2 cellular contexts compared by ENCODE assay signal in the genomic region with DNA sequence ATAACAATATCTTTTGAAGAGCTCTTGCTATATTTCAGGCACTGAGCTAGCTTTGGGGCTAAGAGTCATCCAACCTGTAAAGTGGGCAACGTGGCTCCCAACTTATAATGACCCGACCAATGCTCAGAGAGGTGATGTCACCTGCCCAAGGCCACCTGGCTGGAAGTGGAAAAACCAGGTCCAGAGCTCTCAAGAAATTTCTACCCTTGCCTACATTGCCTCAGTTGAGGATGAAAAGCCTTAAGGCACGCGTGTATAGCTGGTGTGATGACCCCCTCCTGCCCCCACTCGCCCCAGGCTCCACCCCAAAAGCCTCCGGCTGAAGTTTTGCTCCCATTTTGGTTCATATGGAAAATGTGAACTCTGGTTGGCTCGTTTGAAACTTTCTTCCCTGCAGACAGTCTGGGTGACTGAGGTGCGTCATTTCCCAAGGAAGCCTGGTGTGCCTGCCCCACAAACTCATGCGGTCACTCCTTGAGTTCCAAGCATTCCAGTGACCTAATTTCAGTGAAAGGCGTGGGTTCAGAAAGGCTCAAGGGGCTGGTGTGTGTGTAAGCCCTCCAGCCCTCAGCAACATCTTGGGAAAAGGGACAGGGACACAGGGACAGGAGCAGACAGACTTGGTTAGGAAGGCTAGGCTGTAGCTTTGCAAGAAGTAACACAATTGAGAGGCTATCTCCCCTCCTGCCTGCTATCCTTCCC.
TF ChIP-seq lines count a peak whose summit lies in the region.

No MANE protein-coding gene starts in this region.

TF ChIP-seq in HCT116, 20 proteins besides CTCF, POLR2A, EP300 and RAD21:
- TF ChIP-seq EZH2phosphoT487 (IDR thresholded peaks at IDR 0.05; ENCODE audit: borderline replicate concordance) (no peak), SP1 (IDR thresholded peaks at IDR 0.05; ENCODE audit: low read depth) (peak; percentile 63), EGR1 (IDR thresholded peaks at IDR 0.05; ENCODE audit: low read depth) (peak; percentile 74), JUND (IDR thresholded peaks at IDR 0.05) (peak; percentile 30; the same call in 1 of the 2 replicates), POLR2AphosphoS5 (IDR thresholded peaks at IDR 0.05; ENCODE audit: low read depth, low read length) (peak; percentile 62), ZNF274 (IDR thresholded peaks at IDR 0.05; ENCODE audit: low read depth, low read length) (no peak), FOSL1 (IDR thresholded peaks at IDR 0.05; ENCODE audit: low read depth) (peak; percentile 44), YY1 (IDR thresholded peaks at IDR 0.05; ENCODE audit: extremely low read depth, insufficient replicate concordance, low read depth, low read length) (peak; percentile 29), CBX3 (IDR thresholded peaks at IDR 0.05; ENCODE audit: low read depth) (0 out of 2 replicates have a peak, but pooled peaks have one; percentile 54)
- TF ChIP-seq, protein P1, sequence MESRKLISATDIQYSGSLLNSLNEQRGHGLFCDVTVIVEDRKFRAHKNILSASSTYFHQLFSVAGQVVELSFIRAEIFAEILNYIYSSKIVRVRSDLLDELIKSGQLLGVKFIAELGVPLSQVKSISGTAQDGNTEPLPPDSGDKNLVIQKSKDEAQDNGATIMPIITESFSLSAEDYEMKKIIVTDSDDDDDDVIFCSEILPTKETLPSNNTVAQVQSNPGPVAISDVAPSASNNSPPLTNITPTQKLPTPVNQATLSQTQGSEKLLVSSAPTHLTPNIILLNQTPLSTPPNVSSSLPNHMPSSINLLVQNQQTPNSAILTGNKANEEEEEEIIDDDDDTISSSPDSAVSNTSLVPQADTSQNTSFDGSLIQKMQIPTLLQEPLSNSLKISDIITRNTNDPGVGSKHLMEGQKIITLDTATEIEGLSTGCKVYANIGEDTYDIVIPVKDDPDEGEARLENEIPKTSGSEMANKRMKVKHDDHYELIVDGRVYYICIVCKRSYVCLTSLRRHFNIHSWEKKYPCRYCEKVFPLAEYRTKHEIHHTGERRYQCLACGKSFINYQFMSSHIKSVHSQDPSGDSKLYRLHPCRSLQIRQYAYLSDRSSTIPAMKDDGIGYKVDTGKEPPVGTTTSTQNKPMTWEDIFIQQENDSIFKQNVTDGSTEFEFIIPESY (IDR thresholded peaks at IDR 0.05; ENCODE audit: extremely low read depth, insufficient replicate concordance, low read length) = no peak
- TF ChIP-seq, protein P2, sequence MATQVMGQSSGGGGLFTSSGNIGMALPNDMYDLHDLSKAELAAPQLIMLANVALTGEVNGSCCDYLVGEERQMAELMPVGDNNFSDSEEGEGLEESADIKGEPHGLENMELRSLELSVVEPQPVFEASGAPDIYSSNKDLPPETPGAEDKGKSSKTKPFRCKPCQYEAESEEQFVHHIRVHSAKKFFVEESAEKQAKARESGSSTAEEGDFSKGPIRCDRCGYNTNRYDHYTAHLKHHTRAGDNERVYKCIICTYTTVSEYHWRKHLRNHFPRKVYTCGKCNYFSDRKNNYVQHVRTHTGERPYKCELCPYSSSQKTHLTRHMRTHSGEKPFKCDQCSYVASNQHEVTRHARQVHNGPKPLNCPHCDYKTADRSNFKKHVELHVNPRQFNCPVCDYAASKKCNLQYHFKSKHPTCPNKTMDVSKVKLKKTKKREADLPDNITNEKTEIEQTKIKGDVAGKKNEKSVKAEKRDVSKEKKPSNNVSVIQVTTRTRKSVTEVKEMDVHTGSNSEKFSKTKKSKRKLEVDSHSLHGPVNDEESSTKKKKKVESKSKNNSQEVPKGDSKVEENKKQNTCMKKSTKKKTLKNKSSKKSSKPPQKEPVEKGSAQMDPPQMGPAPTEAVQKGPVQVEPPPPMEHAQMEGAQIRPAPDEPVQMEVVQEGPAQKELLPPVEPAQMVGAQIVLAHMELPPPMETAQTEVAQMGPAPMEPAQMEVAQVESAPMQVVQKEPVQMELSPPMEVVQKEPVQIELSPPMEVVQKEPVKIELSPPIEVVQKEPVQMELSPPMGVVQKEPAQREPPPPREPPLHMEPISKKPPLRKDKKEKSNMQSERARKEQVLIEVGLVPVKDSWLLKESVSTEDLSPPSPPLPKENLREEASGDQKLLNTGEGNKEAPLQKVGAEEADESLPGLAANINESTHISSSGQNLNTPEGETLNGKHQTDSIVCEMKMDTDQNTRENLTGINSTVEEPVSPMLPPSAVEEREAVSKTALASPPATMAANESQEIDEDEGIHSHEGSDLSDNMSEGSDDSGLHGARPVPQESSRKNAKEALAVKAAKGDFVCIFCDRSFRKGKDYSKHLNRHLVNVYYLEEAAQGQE (IDR thresholded peaks at IDR 0.05; ENCODE audit: low read depth) = no peak
- TF ChIP-seq, protein P3, sequence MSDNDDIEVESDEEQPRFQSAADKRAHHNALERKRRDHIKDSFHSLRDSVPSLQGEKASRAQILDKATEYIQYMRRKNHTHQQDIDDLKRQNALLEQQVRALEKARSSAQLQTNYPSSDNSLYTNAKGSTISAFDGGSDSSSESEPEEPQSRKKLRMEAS (IDR thresholded peaks at IDR 0.05) = no peak; the same call in 1 of the 2 replicates

TF ChIP-seq in WTC11, 78 proteins besides CTCF, POLR2A, EP300 and RAD21:
- TF ChIP-seq CBFB (CRISPR knock-in tag; IDR thresholded peaks at IDR 0.05; ENCODE audit: low read depth) (no peak), ESRRA (CRISPR knock-in tag; IDR thresholded peaks at IDR 0.05; ENCODE audit: borderline replicate concordance) (no peak), SMAD4 (CRISPR knock-in tag; IDR thresholded peaks at IDR 0.05) (no peak), GABPB1 (CRISPR knock-in tag; IDR thresholded peaks at IDR 0.05) (no peak), GRHL2 (CRISPR knock-in tag; IDR thresholded peaks at IDR 0.05; ENCODE audit: insufficient replicate concordance, severe bottlenecking) (no peak)
- TF ChIP-seq, protein P4, sequence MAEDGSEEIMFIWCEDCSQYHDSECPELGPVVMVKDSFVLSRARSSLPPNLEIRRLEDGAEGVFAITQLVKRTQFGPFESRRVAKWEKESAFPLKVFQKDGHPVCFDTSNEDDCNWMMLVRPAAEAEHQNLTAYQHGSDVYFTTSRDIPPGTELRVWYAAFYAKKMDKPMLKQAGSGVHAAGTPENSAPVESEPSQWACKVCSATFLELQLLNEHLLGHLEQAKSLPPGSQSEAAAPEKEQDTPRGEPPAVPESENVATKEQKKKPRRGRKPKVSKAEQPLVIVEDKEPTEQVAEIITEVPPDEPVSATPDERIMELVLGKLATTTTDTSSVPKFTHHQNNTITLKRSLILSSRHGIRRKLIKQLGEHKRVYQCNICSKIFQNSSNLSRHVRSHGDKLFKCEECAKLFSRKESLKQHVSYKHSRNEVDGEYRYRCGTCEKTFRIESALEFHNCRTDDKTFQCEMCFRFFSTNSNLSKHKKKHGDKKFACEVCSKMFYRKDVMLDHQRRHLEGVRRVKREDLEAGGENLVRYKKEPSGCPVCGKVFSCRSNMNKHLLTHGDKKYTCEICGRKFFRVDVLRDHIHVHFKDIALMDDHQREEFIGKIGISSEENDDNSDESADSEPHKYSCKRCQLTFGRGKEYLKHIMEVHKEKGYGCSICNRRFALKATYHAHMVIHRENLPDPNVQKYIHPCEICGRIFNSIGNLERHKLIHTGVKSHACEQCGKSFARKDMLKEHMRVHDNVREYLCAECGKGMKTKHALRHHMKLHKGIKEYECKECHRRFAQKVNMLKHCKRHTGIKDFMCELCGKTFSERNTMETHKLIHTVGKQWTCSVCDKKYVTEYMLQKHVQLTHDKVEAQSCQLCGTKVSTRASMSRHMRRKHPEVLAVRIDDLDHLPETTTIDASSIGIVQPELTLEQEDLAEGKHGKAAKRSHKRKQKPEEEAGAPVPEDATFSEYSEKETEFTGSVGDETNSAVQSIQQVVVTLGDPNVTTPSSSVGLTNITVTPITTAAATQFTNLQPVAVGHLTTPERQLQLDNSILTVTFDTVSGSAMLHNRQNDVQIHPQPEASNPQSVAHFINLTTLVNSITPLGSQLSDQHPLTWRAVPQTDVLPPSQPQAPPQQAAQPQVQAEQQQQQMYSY (CRISPR knock-in tag; IDR thresholded peaks at IDR 0.05) = no peak
